13 cellular contexts compared by ENCODE assay signal in the genomic region with DNA sequence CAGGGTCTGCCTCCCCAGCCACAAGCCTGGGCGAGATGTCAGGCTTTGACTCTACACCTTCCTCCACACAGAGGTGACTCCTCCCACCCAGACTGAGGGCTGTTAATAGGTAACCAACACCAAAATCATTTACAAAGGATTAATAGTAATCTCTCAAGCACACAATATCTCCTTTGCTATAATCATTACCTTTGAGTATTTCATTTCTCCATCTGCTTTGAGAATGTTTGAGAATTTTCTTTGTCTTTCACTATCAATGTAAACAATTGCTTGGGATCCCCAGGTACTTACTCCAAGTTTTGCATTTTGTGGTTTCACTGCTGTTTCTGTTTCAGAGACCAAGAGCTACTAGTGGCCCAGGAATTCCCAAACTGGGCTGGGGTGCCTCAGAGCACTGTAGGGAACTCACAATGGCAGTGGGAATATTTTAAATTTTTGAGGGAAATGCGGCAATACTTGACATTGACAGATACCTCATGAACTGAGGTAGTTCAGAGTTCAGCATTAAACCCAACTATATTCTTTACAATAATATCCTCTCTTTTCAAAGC.
DNase-seq lines count a peak whose midpoint lies in the region; ATAC-seq and TF ChIP-seq lines count a peak whose summit lies in the region.
"Had no signal": no experiment of that assay in that cellular context is flagged by ENCODE, and none has a peak within 500 bp of the region (broad histone marks: within the 10 kb centered on the region; RNA-seq: fewer than 3 reads in every experiment).

No MANE protein-coding gene starts in this region.

- ATAC-seq in GM18502 (IDR thresholded peaks at IDR 0.05; ENCODE audit: poor library complexity, unreplicated experiment) (peak; percentile 74), GM21423 (IDR thresholded peaks at IDR 0.05; ENCODE audit: unreplicated experiment) (peak; percentile 91), HG03139 (IDR thresholded peaks at IDR 0.05; ENCODE audit: unreplicated experiment) (peak; percentile 88), gastroesophageal sphincter (no peak)

- H3K27me3 Mint-ChIP-seq in endodermal cell (ENCODE audit: insufficient read depth): peaks cover 8% of the 10 kb centered on the region
- H3K27me3 Mint-ChIP-seq in T-helper 2 cell treated with Interferon-gamma antibody and Interleukin-4, amounts not matched to agents 5 μg/mL and 100 μg/mL, for 36 hours (ENCODE audit: low read depth): peaks cover 4% of the 10 kb centered on the region
- H3K27me3 Mint-ChIP-seq: activated naive CD8-positive, alpha-beta T cell had no signal

- H3K4me1 Mint-ChIP-seq in endodermal cell: peaks cover 31% of the 10 kb centered on the region
- H3K4me1 Mint-ChIP-seq in T-helper 2 cell treated with Interferon-gamma antibody and Interleukin-4, amounts not matched to agents 5 μg/mL and 100 μg/mL, for 36 hours (ENCODE audit: low read depth): no peaks in the 10 kb centered on the region

- TF ChIP-seq CTCF in endodermal cell (conservative IDR thresholded peaks at IDR 0.05) (no peak), gastroesophageal sphincter (IDR thresholded peaks at IDR 0.05) (no peak)

- H3K9me3 ChIP-seq in endodermal cell (ENCODE audit: control insufficient read depth, low read length) (no peaks in the 10 kb centered on the region), MG63 (no peaks in the 10 kb centered on the region), gastroesophageal sphincter (no peaks in the 10 kb centered on the region)
- H3K9me3 ChIP-seq: BLaER1 had no signal

- H3K27ac Mint-ChIP-seq in endodermal cell: peak overlapping the region; percentile 62
- H3K27ac Mint-ChIP-seq in T-helper 2 cell treated with Interferon-gamma antibody and Interleukin-4, amounts not matched to agents 5 μg/mL and 100 μg/mL, for 36 hours: no peak overlapping the region
- H3K27ac Mint-ChIP-seq: activated naive CD8-positive, alpha-beta T cell had no signal

- H3K4me3 ChIP-seq in endodermal cell (ENCODE audit: low read length): peak overlapping the region; percentile 68
- no peak overlapping the region for H3K4me3 ChIP-seq in MG63
- H3K4me3 ChIP-seq in gastroesophageal sphincter: no peak overlapping the region
- H3K4me3 ChIP-seq: BLaER1 had no signal

- H3K9me3 Mint-ChIP-seq in endodermal cell: peaks cover 2% of the 10 kb centered on the region
- no peaks in the 10 kb centered on the region for H3K9me3 Mint-ChIP-seq in T-helper 2 cell treated with Interferon-gamma antibody and Interleukin-4, amounts not matched to agents 5 μg/mL and 100 μg/mL, for 36 hours

- DNase-seq in endodermal cell (no peak), MG63 (no peak), erythroblast (lab: John Stamatoyannopoulos, UW) (no peak)
- no peak for DNase-seq in T-helper 2 cell treated with Interferon-gamma antibody and Interleukin-4, amounts not matched to agents 5 μg/mL and 100 μg/mL, for 36 hours (ENCODE audit: low spot score)
- DNase-seq: activated CD4-positive, CD25-positive, alpha-beta regulatory T cell treated with anti-CD3 and anti-CD28 coated beads, Interleukin-2, amount 50 U/mL, for 72 hours; OCI-M1; stimulated activated naive CD4-positive, alpha-beta T cell treated with Interleukin-2 at 50 U/mL for 16 hours had no signal

- no peak overlapping the region for H3K9ac ChIP-seq in endodermal cell (ENCODE audit: extremely low read depth, low read length, poor library complexity, severe bottlenecking)
- H3K9ac ChIP-seq: BLaER1 had no signal

- TF ChIP-seq EP300 in gastroesophageal sphincter (IDR thresholded peaks at IDR 0.05): no peak

- H3K4me1 ChIP-seq in endodermal cell (ENCODE audit: control insufficient read depth, insufficient read depth, low read length) (no peaks in the 10 kb centered on the region), gastroesophageal sphincter (no peaks in the 10 kb centered on the region)

- peak overlapping the region; percentile 26 for H3K4me3 Mint-ChIP-seq in endodermal cell
- no peak overlapping the region for H3K4me3 Mint-ChIP-seq in T-helper 2 cell treated with Interferon-gamma antibody and Interleukin-4, amounts not matched to agents 5 μg/mL and 100 μg/mL, for 36 hours
- H3K4me3 Mint-ChIP-seq: activated naive CD8-positive, alpha-beta T cell had no signal

- 54% methylated on average over 2 of the region's 2 CpGs; no CpG with 5 or more reads in 1 of the 2 experiments for WGBS in endodermal cell (ENCODE audit: insufficient coverage in 1 of 2, insufficient read length in 1 of 2), 2 experiments
- WGBS in gastroesophageal sphincter (ENCODE audit: low coverage in 1 of 2), 2 donors: 87% methylated on average over 2 of the region's 2 CpGs; no CpG with 5 or more reads in 1 of the 2 donors

- H3K27ac ChIP-seq in endodermal cell (ENCODE audit: low read depth, low read length) (peak overlapping the region; percentile 42), gastroesophageal sphincter (no peak overlapping the region)
- H3K27ac ChIP-seq: BLaER1 had no signal

- H3K36me3 ChIP-seq in endodermal cell (ENCODE audit: control insufficient read depth, insufficient read depth, low read length) (no peaks in the 10 kb centered on the region), MG63 (no peaks in the 10 kb centered on the region), gastroesophageal sphincter (no peaks in the 10 kb centered on the region)
- H3K36me3 ChIP-seq: BLaER1 had no signal

- peaks cover 2% of the 10 kb centered on the region for H3K36me3 Mint-ChIP-seq in endodermal cell (ENCODE audit: low read depth)
- H3K36me3 Mint-ChIP-seq in T-helper 2 cell treated with Interferon-gamma antibody and Interleukin-4, amounts not matched to agents 5 μg/mL and 100 μg/mL, for 36 hours (ENCODE audit: low read depth): no peaks in the 10 kb centered on the region
- H3K36me3 Mint-ChIP-seq: activated naive CD8-positive, alpha-beta T cell had no signal

- no peak for TF ChIP-seq POLR2A in gastroesophageal sphincter (IDR thresholded peaks at IDR 0.05)
- TF ChIP-seq POLR2A in erythroblast (IDR thresholded peaks at IDR 0.05; ENCODE audit: low read length): no peak

- H3K27me3 ChIP-seq in endodermal cell (ENCODE audit: control insufficient read depth, insufficient read depth, low read length, poor library complexity, severe bottlenecking) (peaks cover 19% of the 10 kb centered on the region), MG63 (no peaks in the 10 kb centered on the region), gastroesophageal sphincter (no peaks in the 10 kb centered on the region)
- H3K27me3 ChIP-seq: BLaER1 had no signal
